In the genomic region with DNA sequence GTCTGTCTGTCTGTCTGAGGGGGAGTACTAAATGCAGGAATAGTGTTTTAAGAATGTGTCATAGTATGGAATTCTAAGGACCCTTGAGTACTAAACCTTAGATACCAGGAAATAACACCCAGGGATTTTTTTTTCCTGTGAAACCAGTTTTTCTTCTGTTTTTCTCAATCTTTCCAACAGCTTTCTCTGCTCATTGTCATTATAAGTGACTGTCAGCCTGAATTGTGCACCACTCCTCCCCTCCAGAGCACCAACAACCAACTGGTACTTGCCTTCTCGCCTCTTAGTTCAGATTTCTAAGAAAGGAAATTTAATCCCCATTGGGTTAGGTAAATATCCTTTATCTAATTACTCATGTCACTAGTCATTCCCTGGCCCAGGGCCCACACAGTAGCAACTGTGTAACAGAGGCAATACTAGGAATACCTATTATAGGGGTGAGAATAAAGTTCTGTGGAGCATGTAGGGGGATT, we compare ENCODE assay signal across 12 cellular contexts.
DNase-seq lines count a peak whose midpoint lies in the region; ATAC-seq, FAIRE-seq and TF ChIP-seq lines count a peak whose summit lies in the region.
"Had no signal": no experiment of that assay in that cellular context is flagged by ENCODE, and none has a peak within 500 bp of the region (broad histone marks: within the 10 kb centered on the region; RNA-seq: fewer than 3 reads in every experiment).

No MANE protein-coding gene starts in this region.

- no peak overlapping the region for H3K14ac ChIP-seq in IMR-90 (replicated peaks; ENCODE audit: low read depth, low read length)

- no peaks in the 10 kb centered on the region for H3K36me3 ChIP-seq in IMR-90 (ENCODE audit: control insufficient read depth, insufficient read depth, low read length)
- H3K36me3 ChIP-seq in astrocyte (ENCODE audit: insufficient read depth, low read length), result no peaks in the 10 kb centered on the region
- no peaks in the 10 kb centered on the region for H3K36me3 ChIP-seq in gastrocnemius medialis
- H3K36me3 ChIP-seq: ascending aorta had no signal

- H3K4me1 ChIP-seq in IMR-90 (ENCODE audit: control insufficient read depth, insufficient read depth, low read length) (no peaks in the 10 kb centered on the region), astrocyte (ENCODE audit: insufficient read depth, low read length) (peaks cover 19% of the 10 kb centered on the region), gastrocnemius medialis (no peaks in the 10 kb centered on the region)

- H4K20me1 ChIP-seq in IMR-90 (ENCODE audit: insufficient read depth, low read length) (no peaks in the 10 kb centered on the region), astrocyte (ENCODE audit: insufficient read depth, low read length) (peaks cover 2% of the 10 kb centered on the region)

- no TSS peak for BruUV-seq in IMR-90 (replicated peaks; lab: Mats Ljungman, UMichigan)

- no peak overlapping the region for H2AK9ac ChIP-seq in IMR-90 (replicated peaks; ENCODE audit: low read depth, low read length, poor library complexity)

- H3K56ac ChIP-seq in IMR-90 (ENCODE audit: extremely low read depth, insufficient read depth, low read length), result no peak overlapping the region

- H3K27me3 ChIP-seq in IMR-90 (ENCODE audit: control insufficient read depth, insufficient read depth, low read length), result no peaks in the 10 kb centered on the region
- H3K27me3 ChIP-seq in astrocyte (ENCODE audit: insufficient read depth, low read length), result no peaks in the 10 kb centered on the region
- H3K27me3 ChIP-seq in gastrocnemius medialis, result no peaks in the 10 kb centered on the region
- H3K27me3 ChIP-seq: ascending aorta had no signal

- TF ChIP-seq POLR2A in IMR-90 (IDR thresholded peaks at IDR 0.05; ENCODE audit: low read depth, low read length), result no peak
- no peak for TF ChIP-seq POLR2A in gastrocnemius medialis (IDR thresholded peaks at IDR 0.05)

- H3K9me3 Mint-ChIP-seq in astrocyte (ENCODE audit: unreplicated experiment), result no peaks in the 10 kb centered on the region

- H3K9me3 ChIP-seq in IMR-90 (ENCODE audit: control insufficient read depth, insufficient read depth, low read length) (no peaks in the 10 kb centered on the region), astrocyte (ENCODE audit: insufficient read depth, low read depth, low read length) (no peaks in the 10 kb centered on the region), gastrocnemius medialis (no peaks in the 10 kb centered on the region)
- H3K9me3 ChIP-seq: ascending aorta had no signal

- no peak overlapping the region for H3K4me2 ChIP-seq in IMR-90 (ENCODE audit: low read depth, low read length)
- H3K4me2 ChIP-seq in astrocyte (ENCODE audit: low read length), result peak overlapping the region; percentile 62

- DNase-seq in DMS53 treated with DMSO at 0.1 percent for 48 hours (lab: John Stamatoyannopoulos, UW; ENCODE audit: unreplicated experiment) (peak; percentile 62), IMR-90 (peak; percentile 11), astrocyte (ENCODE audit: low read depth) (peak; percentile 79), kidney tubule cell (ENCODE audit: low spot score) (peak; percentile 59), head of caudate nucleus (no peak), gastrocnemius medialis (no peak)
- DNase-seq: activated CD4-positive, alpha-beta T cell treated with anti-CD3 and anti-CD28 coated beads for 36 hours; GF-D8 had no signal

- no peak overlapping the region for H4K5ac ChIP-seq in IMR-90 (ENCODE audit: low read depth, low read length)

- CTCF ChIA-PET in IMR-90 (lab: Yijun Ruan, JAX), result no interaction called here

- no peak for FAIRE-seq in astrocyte (lab: Jason Lieb, UNC)

- no peak overlapping the region for H3K4me3 Mint-ChIP-seq in astrocyte (ENCODE audit: unreplicated experiment)
- H3K4me3 Mint-ChIP-seq: activated CD4-positive, alpha-beta T cell treated with anti-CD3 and anti-CD28 coated beads for 36 hours; B cell had no signal

- H3K79me2 ChIP-seq in astrocyte (ENCODE audit: insufficient read depth, low read length), result no peaks in the 10 kb centered on the region

- intact Hi-C loops in IMR-90 (cut with micrococcal nuclease), result no loop called here
- intact Hi-C loops in head of caudate nucleus (cut with DNase I), result no loop called here
- intact Hi-C loops in gastrocnemius medialis (cut with DNase I; ENCODE audit: low total_unique reads), result no loop called here

- H2AFZ ChIP-seq in IMR-90 (replicated peaks; ENCODE audit: low read length, poor library complexity) (no peak overlapping the region), astrocyte (ENCODE audit: low read depth, low read length) (no peak overlapping the region)

- no peak overlapping the region for H4K91ac ChIP-seq in IMR-90 (ENCODE audit: insufficient read depth, low read depth, low read length)

- no peak overlapping the region for H2BK5ac ChIP-seq in IMR-90 (ENCODE audit: low read depth, low read length, poor library complexity, severe bottlenecking)

- H3K4ac ChIP-seq in IMR-90 (ENCODE audit: low read depth, low read length), result no peak overlapping the region

- peak overlapping the region; percentile 97 for H3K27ac Mint-ChIP-seq in astrocyte (ENCODE audit: unreplicated experiment)
- H3K27ac Mint-ChIP-seq: activated CD4-positive, alpha-beta T cell treated with anti-CD3 and anti-CD28 coated beads for 36 hours; B cell had no signal

- in situ Hi-C loops in IMR-90 (cut with MboI; ENCODE audit: low sequenced_read_pairs) (no loop called here), gastrocnemius medialis (cut with MboI; ENCODE audit: low sequenced_read_pairs in 4 of 4) (no loop called here)

- no peaks in the 10 kb centered on the region for H3K79me1 ChIP-seq in IMR-90 (ENCODE audit: low read depth in 1 of 2, low read length in 2 of 2)

- H2BK120ac ChIP-seq in IMR-90 (ENCODE audit: low read depth, low read length), result no peak overlapping the region

- H4K8ac ChIP-seq in IMR-90 (ENCODE audit: low read depth in 2 of 2, low read length in 2 of 2), result no peak overlapping the region

- H3K18ac ChIP-seq in IMR-90 (ENCODE audit: low read depth, low read length), result no peak overlapping the region

- dilution Hi-C loops in IMR-90 (cut with HindIII; ENCODE audit: low sequenced_read_pairs, unreplicated experiment), result no loop called here

- TF ChIP-seq CTCF in IMR-90 (conservative IDR thresholded peaks at IDR 0.05; ENCODE audit: low read depth, low read length) (no peak), astrocyte (IDR thresholded peaks at IDR 0.05; ENCODE audit: insufficient read depth, low read depth, low read length) (no peak), gastrocnemius medialis (IDR thresholded peaks at IDR 0.05 in 4 of 5, conservative IDR thresholded peaks at IDR 0.05 in 1 of 5) (no peak)

- no peak overlapping the region for H3K23ac ChIP-seq in IMR-90 (ENCODE audit: low read depth, low read length)

- POLR2A ChIA-PET in IMR-90 (lab: Charles Lee; ENCODE audit: unreplicated experiment), result no interaction called here

- H3K9me1 ChIP-seq in IMR-90 (ENCODE audit: insufficient read depth, low read length), result no peaks in the 10 kb centered on the region

- no peak overlapping the region for H2BK20ac ChIP-seq in IMR-90 (ENCODE audit: low read depth, low read length)

- no peak overlapping the region for H3K27ac ChIP-seq in IMR-90 (ENCODE audit: insufficient read depth, low read length)
- peak overlapping the region; percentile 64 for H3K27ac ChIP-seq in astrocyte (ENCODE audit: low read depth, low read length)
- H3K27ac ChIP-seq in gastrocnemius medialis, result no peak overlapping the region
- H3K27ac ChIP-seq: ascending aorta had no signal

- WGBS in IMR-90 (ENCODE audit: extremely low coverage in 2 of 2, insufficient read length in 1 of 2), 2 experiments, result no CpG with 5 or more reads among the region's 1 CpG

- H3K36me3 Mint-ChIP-seq in astrocyte (ENCODE audit: low read depth, unreplicated experiment), result no peaks in the 10 kb centered on the region

- H3K4me3 ChIP-seq in IMR-90 (ENCODE audit: insufficient read depth, low read depth, low read length) (no peak overlapping the region), astrocyte (ENCODE audit: insufficient read depth, low read depth, low read length) (no peak overlapping the region), gastrocnemius medialis (no peak overlapping the region)
- H3K4me3 ChIP-seq: ascending aorta had no signal

- peaks cover 27% of the 10 kb centered on the region for H3K4me1 Mint-ChIP-seq in astrocyte (ENCODE audit: low read depth, unreplicated experiment)
- H3K4me1 Mint-ChIP-seq: activated CD4-positive, alpha-beta T cell treated with anti-CD3 and anti-CD28 coated beads for 36 hours; B cell had no signal

- H3K27me3 Mint-ChIP-seq in astrocyte (ENCODE audit: low read depth, unreplicated experiment), result no peaks in the 10 kb centered on the region
- H3K27me3 Mint-ChIP-seq: activated CD4-positive, alpha-beta T cell treated with anti-CD3 and anti-CD28 coated beads for 36 hours; B cell had no signal

- ATAC-seq in IMR-90 (ENCODE audit: low read depth), result no peak
- no peak for ATAC-seq in GM19328 (IDR thresholded peaks at IDR 0.05; ENCODE audit: unreplicated experiment)
- ATAC-seq in gastrocnemius medialis, result no peak
- ATAC-seq in HG02852 (IDR thresholded peaks at IDR 0.05; ENCODE audit: unreplicated experiment), result no peak
- ATAC-seq: activated CD4-positive, alpha-beta T cell treated with anti-CD3 and anti-CD28 coated beads for 36 hours had no signal

- H2BK15ac ChIP-seq in IMR-90 (ENCODE audit: low read depth, low read length), result no peak overlapping the region

- no peak for TF ChIP-seq RAD21 in IMR-90 (IDR thresholded peaks at IDR 0.05; ENCODE audit: low read length)

- H3K9ac ChIP-seq in IMR-90 (ENCODE audit: low read depth, low read length) (no peak overlapping the region), astrocyte (ENCODE audit: low read length) (peak overlapping the region; percentile 18)

- no peak overlapping the region for H2AK5ac ChIP-seq in IMR-90 (ENCODE audit: low read depth, low read length)

TF ChIP-seq in IMR-90, 13 proteins besides CTCF, POLR2A, EP300 and RAD21:
- TF ChIP-seq SMC3 (IDR thresholded peaks at IDR 0.05; ENCODE audit: low read depth, low read length) (no peak), MAFK (IDR thresholded peaks at IDR 0.05; ENCODE audit: low read depth, low read length) (no peak), NFE2L2 (IDR thresholded peaks at IDR 0.05; ENCODE audit: low read depth, low read length) (no peak), MXI1 (IDR thresholded peaks at IDR 0.05; ENCODE audit: borderline replicate concordance, low read depth, low read length) (no peak)
TF ChIP-seq in IMR-90: peak in this region for 0.

Comparison
In these comparisons a context has a peak if more than half of its experiments do, and no peak if none do; other contexts are left out.
1. DNase-seq: peak in DMS53 treated with DMSO at 0.1 percent for 48 hours (single experiment), IMR-90 (single experiment), astrocyte (single experiment) and kidney tubule cell (single experiment); none in head of caudate nucleus (0 of 42) and gastrocnemius medialis (0 of 2).